In the genomic region with DNA sequence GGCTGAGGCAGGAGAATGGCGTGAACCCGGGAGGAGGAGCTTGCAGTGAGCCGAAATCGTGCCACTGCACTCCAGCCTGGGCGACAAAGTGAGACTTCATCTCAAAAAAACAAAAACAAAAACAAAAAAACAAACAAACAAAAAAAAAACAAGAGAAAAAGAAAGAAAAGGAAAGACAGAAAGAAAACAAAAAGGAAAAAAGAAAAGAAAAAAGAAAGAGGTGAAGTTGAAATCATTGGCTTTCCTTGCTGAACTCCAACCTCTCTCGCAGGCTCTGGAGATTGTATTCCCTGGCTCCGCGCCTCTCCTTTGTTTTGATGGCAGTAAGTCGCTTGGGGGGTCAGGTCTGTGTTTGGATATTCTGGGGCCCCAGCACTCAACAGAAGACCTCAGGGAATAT, we compare ENCODE assay signal across 12 cellular contexts. TPM values are rescaled to one million over a fixed set of nuclear protein-coding genes. Genes with fewer than 3 reads are reported as not detected.
DNase-seq lines count a peak whose midpoint lies in the region; ATAC-seq and TF ChIP-seq lines count a peak whose summit lies in the region.
"Not testable (repeated sequence)": the region's sequence is repeated elsewhere in the genome, so short reads cannot be mapped to it uniquely, and the experiment has no call there.
"Had no signal": no experiment of that assay in that cellular context is flagged by ENCODE, and none has a peak within 500 bp of the region (broad histone marks: within the 10 kb centered on the region; RNA-seq: fewer than 3 reads in every experiment).

No MANE protein-coding gene starts in this region.

- not testable (repeated sequence) for H3K9me3 ChIP-seq in Caco-2; Panc1 (ENCODE audit: control insufficient read depth, insufficient read depth, low read depth, low read length); naive thymus-derived CD4-positive, alpha-beta T cell (ENCODE audit: control insufficient read depth in 2 of 3, low read length in 3 of 3)

- CTCF ChIA-PET in Caco-2 (lab: Charles Lee): interaction anchor here (1.3 kb wide), 1 partner anchor 12 kb away, joined by 3 read pairs; no protein-coding TSS in a partner anchor
- CTCF ChIA-PET in Panc1 (lab: Charles Lee); naive thymus-derived CD4-positive, alpha-beta T cell (lab: Charles Lee): not testable (repeated sequence)

- H3K4me3 ChIP-seq in Caco-2 (ENCODE audit: low read depth, low read length); naive thymus-derived CD4-positive, alpha-beta T cell (ENCODE audit: low read length): not testable (repeated sequence)
- peak overlapping the region in 1 of 2 experiments; percentile 79; a peak in 2 of 4 replicates for H3K4me3 ChIP-seq in Panc1 (ENCODE audit: low read depth in 2 of 2, low read length in 2 of 2)
- peak overlapping the region; percentile 62 for H3K4me3 ChIP-seq in epithelial cell of proximal tubule (ENCODE audit: low read depth, low read length)

- H3K4me3 Mint-ChIP-seq in Caco-2 (ENCODE audit: unreplicated experiment): peak overlapping the region; percentile 76
- H3K4me3 Mint-ChIP-seq in activated naive CD8-positive, alpha-beta T cell treated with anti-CD3 and anti-CD28 coated beads for 36 hours: peak overlapping the region; percentile 45
- H3K4me3 Mint-ChIP-seq in naive thymus-derived CD4-positive, alpha-beta T cell: peak overlapping the region in 8 of 10 donors; percentile 25 to 82 (median 64)
- peak overlapping the region; percentile 75 for H3K4me3 Mint-ChIP-seq in stimulated activated naive CD8-positive, alpha-beta T cell treated with anti-CD3 and anti-CD28 coated beads, Interleukin-15, amount 100 ng/mL, for 72 hours

- H3K27me3 Mint-ChIP-seq in Caco-2 (ENCODE audit: insufficient read depth, unreplicated experiment): peaks cover 29% of the 10 kb centered on the region
- H3K27me3 Mint-ChIP-seq in activated naive CD8-positive, alpha-beta T cell treated with anti-CD3 and anti-CD28 coated beads for 36 hours: peaks cover 96% of the 10 kb centered on the region
- H3K27me3 Mint-ChIP-seq in naive thymus-derived CD4-positive, alpha-beta T cell: peaks cover 73 to 84% (median 77%) of the 10 kb centered on the region in 5 donors
- H3K27me3 Mint-ChIP-seq in stimulated activated naive CD8-positive, alpha-beta T cell treated with anti-CD3 and anti-CD28 coated beads, Interleukin-15, amount 100 ng/mL, for 72 hours: peaks cover 94% of the 10 kb centered on the region

- intact Hi-C loops in Caco-2 (cut with micrococcal nuclease; ENCODE audit: unreplicated experiment): loop anchor here (5.0 kb wide), 1 partner anchor 35 kb away; the partner anchor contains the start of gene PTPRH
- intact Hi-C loops in Panc1 (cut with micrococcal nuclease; ENCODE audit: unreplicated experiment); naive thymus-derived CD4-positive, alpha-beta T cell (cut with micrococcal nuclease): not testable (repeated sequence)

- H3K36me3 ChIP-seq in Caco-2 (ENCODE audit: control insufficient read depth, insufficient read depth, low read length); Panc1 (ENCODE audit: control insufficient read depth, insufficient read depth, low read length); naive thymus-derived CD4-positive, alpha-beta T cell (ENCODE audit: control insufficient read depth in 2 of 3, insufficient read depth in 3 of 3, low read length in 3 of 3): not testable (repeated sequence)

- not testable (repeated sequence) for TF ChIP-seq CTCF in Caco-2 (IDR thresholded peaks at IDR 0.05; ENCODE audit: insufficient read depth in 1 of 2, low read depth in 1 of 2, low read length in 1 of 2, severe bottlenecking in 1 of 2, unreplicated experiment in 1 of 2); Panc1 (IDR thresholded peaks at IDR 0.05); epithelial cell of proximal tubule (conservative IDR thresholded peaks at IDR 0.05; ENCODE audit: low read depth, low read length)

- not testable (repeated sequence) for DNase-seq in Caco-2; Panc1 (ENCODE audit: low read depth, low spot score); activated naive CD8-positive, alpha-beta T cell treated with anti-CD3 and anti-CD28 coated beads for 36 hours; epithelial cell of proximal tubule (ENCODE audit: low read depth); naive thymus-derived CD4-positive, alpha-beta T cell; stimulated activated naive CD8-positive, alpha-beta T cell treated with anti-CD3 and anti-CD28 coated beads, Interleukin-15, amount 100 ng/mL, for 72 hours

- H3K4me1 ChIP-seq in Caco-2; Panc1 (ENCODE audit: control insufficient read depth, insufficient read depth, low read length): not testable (repeated sequence)
- H3K4me1 ChIP-seq in naive thymus-derived CD4-positive, alpha-beta T cell (ENCODE audit: control insufficient read depth in 2 of 2, insufficient read depth in 2 of 2, low read length in 2 of 2): peaks cover 9 to 18% of the 10 kb centered on the region in 2 donors

- H3K27me3 ChIP-seq in Caco-2 (replicated peaks; ENCODE audit: control insufficient read depth, insufficient read depth, low read length); Panc1 (ENCODE audit: control insufficient read depth, insufficient read depth, low read length): not testable (repeated sequence)
- peaks cover 0 to 47% of the 10 kb centered on the region in 2 donors for H3K27me3 ChIP-seq in naive thymus-derived CD4-positive, alpha-beta T cell (ENCODE audit: control insufficient read depth in 2 of 2, insufficient read depth in 2 of 2, low read length in 2 of 2)

- not testable (repeated sequence) for H3K9me3 Mint-ChIP-seq in Caco-2 (ENCODE audit: unreplicated experiment); activated naive CD8-positive, alpha-beta T cell treated with anti-CD3 and anti-CD28 coated beads for 36 hours; naive thymus-derived CD4-positive, alpha-beta T cell; stimulated activated naive CD8-positive, alpha-beta T cell treated with anti-CD3 and anti-CD28 coated beads, Interleukin-15, amount 100 ng/mL, for 72 hours

- in situ Hi-C loops in Panc1 (cut with HindIII; ENCODE audit: low pct_unique_long_range_greater_than_20kb, low sequenced_read_pairs): not testable (repeated sequence)

- not testable (repeated sequence) for H3K36me3 Mint-ChIP-seq in Caco-2 (ENCODE audit: insufficient read depth, unreplicated experiment); activated naive CD8-positive, alpha-beta T cell treated with anti-CD3 and anti-CD28 coated beads for 36 hours; naive thymus-derived CD4-positive, alpha-beta T cell

- not testable (repeated sequence) for H3K27ac Mint-ChIP-seq in Caco-2 (ENCODE audit: unreplicated experiment); activated naive CD8-positive, alpha-beta T cell treated with anti-CD3 and anti-CD28 coated beads for 36 hours; stimulated activated naive CD8-positive, alpha-beta T cell treated with anti-CD3 and anti-CD28 coated beads, Interleukin-15, amount 100 ng/mL, for 72 hours
- peak overlapping the region in 1 of 9 donors; percentile 8 for H3K27ac Mint-ChIP-seq in naive thymus-derived CD4-positive, alpha-beta T cell

- not testable (repeated sequence) for ATAC-seq in Panc1; naive thymus-derived CD4-positive, alpha-beta T cell; stimulated activated naive CD8-positive, alpha-beta T cell treated with anti-CD3 and anti-CD28 coated beads, Interleukin-15, amount 100 ng/mL, for 72 hours

- not testable (repeated sequence) for BruUV-seq in Caco-2 (replicated peaks; lab: Mats Ljungman, UMichigan); Panc1 (replicated peaks; lab: Mats Ljungman, UMichigan)

- H3K27ac ChIP-seq in Panc1 (ENCODE audit: low read length): peak overlapping the region; percentile 29; the same call in 1 of the 2 replicates
- not testable (repeated sequence) for H3K27ac ChIP-seq in naive thymus-derived CD4-positive, alpha-beta T cell (ENCODE audit: low read depth, low read length)

- POLR2A ChIA-PET in Caco-2 (lab: Charles Lee); Panc1 (lab: Charles Lee); naive thymus-derived CD4-positive, alpha-beta T cell (lab: Charles Lee): not testable (repeated sequence)

- H3K4me1 Mint-ChIP-seq in Caco-2 (ENCODE audit: low read depth, unreplicated experiment); activated naive CD8-positive, alpha-beta T cell treated with anti-CD3 and anti-CD28 coated beads for 36 hours: not testable (repeated sequence)
- peaks cover 5 to 26% (median 19%) of the 10 kb centered on the region in 7 donors for H3K4me1 Mint-ChIP-seq in naive thymus-derived CD4-positive, alpha-beta T cell
- peaks cover 27% of the 10 kb centered on the region for H3K4me1 Mint-ChIP-seq in stimulated activated naive CD8-positive, alpha-beta T cell treated with anti-CD3 and anti-CD28 coated beads, Interleukin-15, amount 100 ng/mL, for 72 hours

RNA-seq across cellular contexts. Expression of gene DNAAF3, which starts 5.9 kb away (rescaled TPM):
- total RNA-seq in Caco-2 (2022) (0.45 and 0.91 TPM in 2 replicates), Panc1 (2021; ENCODE audit: unreplicated experiment) (12.4 TPM), epithelial cell of proximal tubule (0.51 and 7.0 TPM in 2 replicates)
- 14.6 TPM for polyA plus RNA-seq in Panc1 (2012; ENCODE audit: insufficient read length)
- total RNA-seq in activated naive CD8-positive, alpha-beta T cell treated with anti-CD3 and anti-CD28 coated beads for 36 hours: not detected
- not detected for total RNA-seq in naive thymus-derived CD4-positive, alpha-beta T cell
- polyA plus RNA-seq in naive thymus-derived CD4-positive, alpha-beta T cell: not detected
- total RNA-seq: activated naive CD4-positive, alpha-beta T cell treated with anti-CD3 and anti-CD28 coated beads for 36 hours; sigmoid colon had no signal

RNA-seq across cellular contexts. Expression of gene SYT5, which starts 7.8 kb away (rescaled TPM):
- total RNA-seq in Caco-2 (2022): not detected in 2 replicates
- 3.2 TPM for total RNA-seq in Panc1 (2021; ENCODE audit: unreplicated experiment)
- 9.3 TPM for polyA plus RNA-seq in Panc1 (2012; ENCODE audit: insufficient read length)
- not detected for total RNA-seq in activated naive CD8-positive, alpha-beta T cell treated with anti-CD3 and anti-CD28 coated beads for 36 hours
- 0.29 TPM in 1 of 2 replicates, not detected in the other for total RNA-seq in epithelial cell of proximal tubule
- 1 to 10 TPM in 2 of 5 experiments, not detected in 3; 1.7 to 2.6 TPM for total RNA-seq in naive thymus-derived CD4-positive, alpha-beta T cell
- polyA plus RNA-seq in naive thymus-derived CD4-positive, alpha-beta T cell: not detected
- total RNA-seq: activated naive CD4-positive, alpha-beta T cell treated with anti-CD3 and anti-CD28 coated beads for 36 hours; left lung; mucosa of gallbladder; ureter had no signal

RNA-seq across cellular contexts. Expression of gene TNNI3, which starts 14.8 kb away (rescaled TPM):
- total RNA-seq in Caco-2 (2022) (2.9 and 4.2 TPM in 2 replicates), Panc1 (2021; ENCODE audit: unreplicated experiment) (14.6 TPM), epithelial cell of proximal tubule (0.40 and 0.51 TPM in 2 replicates)
- 36.9 TPM for polyA plus RNA-seq in Panc1 (2012; ENCODE audit: insufficient read length)
- total RNA-seq in activated naive CD8-positive, alpha-beta T cell treated with anti-CD3 and anti-CD28 coated beads for 36 hours: under 1 TPM in 1 of 2 experiments, not detected in 1; 0.25 TPM
- not detected for total RNA-seq in naive thymus-derived CD4-positive, alpha-beta T cell
- polyA plus RNA-seq in naive thymus-derived CD4-positive, alpha-beta T cell: not detected
- total RNA-seq: activated naive CD4-positive, alpha-beta T cell treated with anti-CD3 and anti-CD28 coated beads for 36 hours; gastroesophageal sphincter; mucosa of gallbladder; sigmoid colon; ureter had no signal

RNA-seq across cellular contexts. Expression of gene TNNT1, which starts 23.3 kb away (rescaled TPM):
- 11.8 and 18.0 TPM in 2 replicates for total RNA-seq in Caco-2 (2022)
- 116 TPM for total RNA-seq in Panc1 (2021; ENCODE audit: unreplicated experiment)
- 249 TPM for polyA plus RNA-seq in Panc1 (2012; ENCODE audit: insufficient read length)
- not detected for total RNA-seq in activated naive CD8-positive, alpha-beta T cell treated with anti-CD3 and anti-CD28 coated beads for 36 hours
- 1.8 and 24.4 TPM in 2 replicates for total RNA-seq in epithelial cell of proximal tubule
- total RNA-seq in naive thymus-derived CD4-positive, alpha-beta T cell: 1 to 10 TPM in 2 of 5 experiments, under 1 TPM in 1, not detected in 2; 0.63 to 5.6 (median 1.4) TPM
- not detected for polyA plus RNA-seq in naive thymus-derived CD4-positive, alpha-beta T cell
- total RNA-seq: activated naive CD4-positive, alpha-beta T cell treated with anti-CD3 and anti-CD28 coated beads for 36 hours had no signal

RNA-seq across cellular contexts. Expression of gene PTPRH, which starts 37.0 kb away (rescaled TPM):
- total RNA-seq in Caco-2 (2022): 2.3 and 2.7 TPM in 2 replicates
- total RNA-seq in Panc1 (2021; ENCODE audit: unreplicated experiment): 42.8 TPM
- polyA plus RNA-seq in Panc1 (2012; ENCODE audit: insufficient read length): 45.2 TPM
- total RNA-seq in activated naive CD8-positive, alpha-beta T cell treated with anti-CD3 and anti-CD28 coated beads for 36 hours: not detected
- total RNA-seq in epithelial cell of proximal tubule: 1.1 and 2.8 TPM in 2 replicates
- total RNA-seq in naive thymus-derived CD4-positive, alpha-beta T cell: under 1 TPM in 1 of 5 experiments, not detected in 4; 0.56 TPM
- not detected for polyA plus RNA-seq in naive thymus-derived CD4-positive, alpha-beta T cell
- total RNA-seq: activated naive CD4-positive, alpha-beta T cell treated with anti-CD3 and anti-CD28 coated beads for 36 hours had no signal
